27 cellular contexts compared by ENCODE assay signal in genomic region chr13:88263808-88264207, GRCh38.
DNase-seq lines count a peak whose midpoint lies in the region; ATAC-seq, FAIRE-seq and TF ChIP-seq lines count a peak whose summit lies in the region.
"Had no signal": no experiment of that assay in that cellular context is flagged by ENCODE, and none has a peak within 500 bp of the region (broad histone marks: within the 10 kb centered on the region; RNA-seq: fewer than 3 reads in every experiment).

No MANE protein-coding gene starts in this region.

- no peaks in the 10 kb centered on the region for H3K9me3 ChIP-seq in A549
- H3K9me3 ChIP-seq in IMR-90 (ENCODE audit: control insufficient read depth, insufficient read depth, low read length) = no peaks in the 10 kb centered on the region
- no peaks in the 10 kb centered on the region for H3K9me3 ChIP-seq in K562 (replicated peaks; ENCODE audit: control insufficient read depth, insufficient read depth, low read depth, low read length)
- H3K9me3 ChIP-seq: BE2C, BLaER1 had no signal

- CTCF ChIA-PET in A549 (lab: Yijun Ruan, JAX) (no interaction called here), IMR-90 (lab: Yijun Ruan, JAX) (no interaction called here), K562 (lab: Yijun Ruan, JAX; ENCODE audit: low intra/inter-chr PET ratio) (no interaction called here)

- FAIRE-seq in A549 (lab: Jason Lieb, UNC) (no peak), K562 (lab: Jason Lieb, UNC) (no peak)
- FAIRE-seq: GM12878, GM12892, GM18507 had no signal

- H4K91ac ChIP-seq in IMR-90 (ENCODE audit: insufficient read depth, low read depth, low read length) = no peak overlapping the region

- dilution Hi-C loops in IMR-90 (cut with HindIII; ENCODE audit: low sequenced_read_pairs, unreplicated experiment) = no loop called here

- no TSS peak for BruUV-seq in IMR-90 (replicated peaks; lab: Mats Ljungman, UMichigan)
- BruUV-seq in K562 (replicated peaks; lab: Mats Ljungman, UMichigan) = no TSS peak

- H2BK5ac ChIP-seq in IMR-90 (ENCODE audit: low read depth, low read length, poor library complexity, severe bottlenecking) = no peak overlapping the region

- H3K14ac ChIP-seq in IMR-90 (replicated peaks; ENCODE audit: low read depth, low read length) = no peak overlapping the region

- H3K23ac ChIP-seq in IMR-90 (ENCODE audit: low read depth, low read length) = no peak overlapping the region

- H3K27ac ChIP-seq in A549 = no peak overlapping the region
- H3K27ac ChIP-seq in IMR-90 (ENCODE audit: insufficient read depth, low read length) = no peak overlapping the region
- no peak overlapping the region for H3K27ac ChIP-seq in K562 (ENCODE audit: extremely low read depth, low read depth, low read length)
- H3K27ac ChIP-seq: 22Rv1, BLaER1 had no signal

- no peaks in the 10 kb centered on the region for H3K36me3 Mint-ChIP-seq in activated naive CD4-positive, alpha-beta T cell treated with anti-CD3 and anti-CD28 coated beads, Interleukin-2, amount 50 U/mL, for 24 hours
- H3K36me3 Mint-ChIP-seq: CD14-positive monocyte; CD4-positive, alpha-beta memory T cell; CD4-positive, CD25-positive, alpha-beta regulatory T cell; CD8-positive, alpha-beta memory T cell had no signal

- H2BK20ac ChIP-seq in IMR-90 (ENCODE audit: low read depth, low read length) = no peak overlapping the region

- TF ChIP-seq EP300 in A549 (IDR thresholded peaks at IDR 0.05) (no peak), K562 (IDR thresholded peaks at IDR 0.05; ENCODE audit: low read length) (no peak)

- no peak overlapping the region for H2BK120ac ChIP-seq in IMR-90 (ENCODE audit: low read depth, low read length)

- DNase-seq in activated naive CD4-positive, alpha-beta T cell treated with anti-CD3 and anti-CD28 coated beads, Interleukin-2, amount 50 U/mL, for 16 hours = no peak
- DNase-seq in A549 (ENCODE audit: low read depth in 1 of 2, low spot score in 1 of 2) = no peak
- no peak for DNase-seq in IMR-90
- no peak for DNase-seq in K562 (ENCODE audit: extremely low read depth in 1 of 4, low spot score in 3 of 4)
- no peak for DNase-seq in stimulated activated CD4-positive, alpha-beta T cell treated with anti-CD3 and anti-CD28 coated beads, Interleukin-4, amount 100 ng/mL, for 24 hours
- DNase-seq in SW480 (ENCODE audit: low spot score) = no peak
- DNase-seq: ACHN; BE2C; C1 segment of cervical spinal cord; CD4-positive, alpha-beta memory T cell; CD4-positive, CD25-positive, alpha-beta regulatory T cell; CD8-positive, alpha-beta memory T cell; COR-L47; DMS 273 treated with DMSO at 0.1 percent for 48 hours; DMS153; DMS53; DMS79; DND-41; EL; GDM1 had no signal

- TF ChIP-seq CTCF in A549 (IDR thresholded peaks at IDR 0.05) (no peak), IMR-90 (conservative IDR thresholded peaks at IDR 0.05; ENCODE audit: low read depth, low read length) (no peak), K562 (IDR thresholded peaks at IDR 0.05 in 2 of 3, conservative IDR thresholded peaks at IDR 0.05 in 1 of 3; ENCODE audit: insufficient read depth in 2 of 3, low read depth in 1 of 3, low read length in 3 of 3) (no peak)

- H3K27me3 ChIP-seq in IMR-90 (ENCODE audit: control insufficient read depth, insufficient read depth, low read length) (no peaks in the 10 kb centered on the region), K562 (ENCODE audit: control insufficient read depth in 2 of 2, insufficient read depth in 2 of 2, low read length in 2 of 2) (no peaks in the 10 kb centered on the region)
- H3K27me3 ChIP-seq: BE2C, BLaER1 had no signal

- no peaks in the 10 kb centered on the region for H3K79me2 ChIP-seq in K562 (ENCODE audit: control insufficient read depth, insufficient read depth, low read length)

- H3K27ac Mint-ChIP-seq in activated naive CD4-positive, alpha-beta T cell treated with anti-CD3 and anti-CD28 coated beads, Interleukin-2, amount 50 U/mL, for 24 hours = peak overlapping the region; percentile 4
- H3K27ac Mint-ChIP-seq: CD14-positive monocyte; CD4-positive, alpha-beta memory T cell; CD4-positive, CD25-positive, alpha-beta regulatory T cell; CD8-positive, alpha-beta memory T cell had no signal

- no peak overlapping the region for H2AFZ ChIP-seq in IMR-90 (replicated peaks; ENCODE audit: low read length, poor library complexity)
- H2AFZ ChIP-seq in K562 (ENCODE audit: low read depth, low read length) = no peak overlapping the region

- H3K79me1 ChIP-seq in IMR-90 (ENCODE audit: low read depth in 1 of 2, low read length in 2 of 2) = no peaks in the 10 kb centered on the region

- no peak overlapping the region for H2BK15ac ChIP-seq in IMR-90 (ENCODE audit: low read depth, low read length)

- no peak overlapping the region for H3K18ac ChIP-seq in IMR-90 (ENCODE audit: low read depth, low read length)

- 56% methylated on average over 3 of the region's 3 CpGs for WGBS in A549 (ENCODE audit: missing lambda C conversion rate)
- WGBS in IMR-90 (ENCODE audit: extremely low coverage in 2 of 2, insufficient read length in 1 of 2), 2 experiments = no CpG with 5 or more reads among the region's 3 CpGs
- 0% methylated on average over 3 of the region's 3 CpGs for WGBS in K562 (ENCODE audit: insufficient coverage, low coverage, missing lambda C conversion rate)

- no peak for TF ChIP-seq RAD21 in A549 (conservative IDR thresholded peaks at IDR 0.05 in 1 of 2, IDR thresholded peaks at IDR 0.05 in 1 of 2)
- no peak for TF ChIP-seq RAD21 in IMR-90 (IDR thresholded peaks at IDR 0.05; ENCODE audit: low read length)
- no peak for TF ChIP-seq RAD21 in K562 (CRISPR knock-in tag; conservative IDR thresholded peaks at IDR 0.05 in 1 of 2, IDR thresholded peaks at IDR 0.05 in 1 of 2)

- H3K27me3 Mint-ChIP-seq in activated naive CD4-positive, alpha-beta T cell treated with anti-CD3 and anti-CD28 coated beads, Interleukin-2, amount 50 U/mL, for 24 hours = no peaks in the 10 kb centered on the region
- H3K27me3 Mint-ChIP-seq: CD4-positive, alpha-beta memory T cell; CD4-positive, CD25-positive, alpha-beta regulatory T cell; CD8-positive, alpha-beta memory T cell had no signal

- H3K9ac ChIP-seq in IMR-90 (ENCODE audit: low read depth, low read length) (no peak overlapping the region), K562 (ENCODE audit: insufficient read depth in 1 of 2, low read depth in 2 of 2, low read length in 2 of 2) (no peak overlapping the region)
- H3K9ac ChIP-seq: BLaER1 had no signal

- H3K4ac ChIP-seq in IMR-90 (ENCODE audit: low read depth, low read length) = no peak overlapping the region

- H3K4me3 Mint-ChIP-seq in activated naive CD4-positive, alpha-beta T cell treated with anti-CD3 and anti-CD28 coated beads, Interleukin-2, amount 50 U/mL, for 24 hours = no peak overlapping the region
- H3K4me3 Mint-ChIP-seq: CD14-positive monocyte; CD4-positive, alpha-beta memory T cell; CD4-positive, CD25-positive, alpha-beta regulatory T cell; CD8-positive, alpha-beta memory T cell had no signal

- H3K36me3 ChIP-seq in IMR-90 (ENCODE audit: control insufficient read depth, insufficient read depth, low read length) = no peaks in the 10 kb centered on the region
- H3K36me3 ChIP-seq in K562 (ENCODE audit: control insufficient read depth, insufficient read depth, low read length) = no peaks in the 10 kb centered on the region
- H3K36me3 ChIP-seq: BE2C, BLaER1 had no signal

- H3K4me3 ChIP-seq in A549 (no peak overlapping the region), IMR-90 (ENCODE audit: insufficient read depth, low read depth, low read length) (no peak overlapping the region), K562 (no peak overlapping the region)
- H3K4me3 ChIP-seq: BLaER1, GM12878 had no signal

- H3K9me1 ChIP-seq in IMR-90 (ENCODE audit: insufficient read depth, low read length) (no peaks in the 10 kb centered on the region), K562 (ENCODE audit: control insufficient read depth, insufficient read depth, low read length) (no peaks in the 10 kb centered on the region)

- intact Hi-C loops in IMR-90 (cut with micrococcal nuclease) (no loop called here), K562 (cut with micrococcal nuclease) (no loop called here)

- POLR2A ChIA-PET in A549 (lab: Yijun Ruan, JAX) = no interaction called here
- POLR2A ChIA-PET in IMR-90 (lab: Charles Lee; ENCODE audit: unreplicated experiment) = no interaction called here
- POLR2A ChIA-PET in K562 (lab: Yijun Ruan, JAX) = no interaction called here

- H4K5ac ChIP-seq in IMR-90 (ENCODE audit: low read depth, low read length) = no peak overlapping the region

- no peak overlapping the region for H3K56ac ChIP-seq in IMR-90 (ENCODE audit: extremely low read depth, insufficient read depth, low read length)

- H2AK5ac ChIP-seq in IMR-90 (ENCODE audit: low read depth, low read length) = no peak overlapping the region

- H3K4me1 ChIP-seq in A549 (no peaks in the 10 kb centered on the region), IMR-90 (ENCODE audit: control insufficient read depth, insufficient read depth, low read length) (no peaks in the 10 kb centered on the region), K562 (replicated peaks in 1 of 2; ENCODE audit: control insufficient read depth in 2 of 2, insufficient read depth in 2 of 2, low read length in 2 of 2) (no peaks in the 10 kb centered on the region)
- H3K4me1 ChIP-seq: BE2C, BLaER1 had no signal

- in situ Hi-C loops in IMR-90 (cut with MboI; ENCODE audit: low sequenced_read_pairs) (no loop called here), K562 (cut with MboI) (no loop called here)

- H3K4me2 ChIP-seq in A549 = no peak overlapping the region
- no peak overlapping the region for H3K4me2 ChIP-seq in IMR-90 (ENCODE audit: low read depth, low read length)
- H3K4me2 ChIP-seq in K562 (ENCODE audit: insufficient read depth, low read length) = no peak overlapping the region
- H3K4me2 ChIP-seq: BLaER1 had no signal

- no peak overlapping the region for H2AK9ac ChIP-seq in IMR-90 (replicated peaks; ENCODE audit: low read depth, low read length, poor library complexity)

- H4K20me1 ChIP-seq in IMR-90 (ENCODE audit: insufficient read depth, low read length) (no peaks in the 10 kb centered on the region), K562 (replicated peaks; ENCODE audit: control insufficient read depth, insufficient read depth, low read length) (no peaks in the 10 kb centered on the region)
- H4K20me1 ChIP-seq: BLaER1 had no signal

- no peak for TF ChIP-seq POLR2A in A549 (IDR thresholded peaks at IDR 0.05; ENCODE audit: low read length)
- no peak for TF ChIP-seq POLR2A in IMR-90 (IDR thresholded peaks at IDR 0.05; ENCODE audit: low read depth, low read length)
- no peak for TF ChIP-seq POLR2A in K562 (conservative IDR thresholded peaks at IDR 0.05)

- H3K9me3 Mint-ChIP-seq in activated naive CD4-positive, alpha-beta T cell treated with anti-CD3 and anti-CD28 coated beads, Interleukin-2, amount 50 U/mL, for 24 hours = peaks cover 14% of the 10 kb centered on the region

- no peaks in the 10 kb centered on the region for H3K4me1 Mint-ChIP-seq in activated naive CD4-positive, alpha-beta T cell treated with anti-CD3 and anti-CD28 coated beads, Interleukin-2, amount 50 U/mL, for 24 hours
- H3K4me1 Mint-ChIP-seq: CD14-positive monocyte; CD4-positive, alpha-beta memory T cell; CD4-positive, CD25-positive, alpha-beta regulatory T cell; CD8-positive, alpha-beta memory T cell had no signal

- ATAC-seq in A549 = no peak
- ATAC-seq in IMR-90 (ENCODE audit: low read depth) = no peak
- no peak for ATAC-seq in K562
- ATAC-seq: GM12878 had no signal

- H4K8ac ChIP-seq in IMR-90 (ENCODE audit: low read depth in 2 of 2, low read length in 2 of 2) = no peak overlapping the region

TF ChIP-seq in IMR-90, 13 proteins besides CTCF, POLR2A, EP300 and RAD21 (continues in another document):
- TF ChIP-seq MAFK (IDR thresholded peaks at IDR 0.05; ENCODE audit: low read depth, low read length) = peak; percentile 55
